In genomic region chr20:33482581-33482980, GRCh38 we compare ENCODE assay signal across 23 cellular contexts. TPM values are rescaled to one million over a fixed set of nuclear protein-coding genes. Genes with fewer than 3 reads are reported as not detected.
DNase-seq lines count a peak whose midpoint lies in the region; ATAC-seq and TF ChIP-seq lines count a peak whose summit lies in the region.
"Had no signal": no experiment of that assay in that cellular context is flagged by ENCODE, and none has a peak within 500 bp of the region (broad histone marks: within the 10 kb centered on the region; RNA-seq: fewer than 3 reads in every experiment).

No MANE protein-coding gene starts in this region.

- DNase-seq in NCI-H146 (lab: John Stamatoyannopoulos, UW), result peak; percentile 56
- no peak for DNase-seq in NCI-H146 treated with DMSO at 0.1 percent for 48 hours (lab: John Stamatoyannopoulos, UW; ENCODE audit: unreplicated experiment)
- DNase-seq in NCI-H2171 treated with DMSO at 0.1 percent for 48 hours (lab: John Stamatoyannopoulos, UW), result peak; percentile 58
- DNase-seq in WTC11 (ENCODE audit: low spot score), result no peak
- DNase-seq in posterior vena cava (ENCODE audit: low spot score), result peak; percentile 28
- DNase-seq in CD1c-positive myeloid dendritic cell (ENCODE audit: extremely low spot score), result no peak
- no peak for DNase-seq in activated CD4-positive, CD25-positive, alpha-beta regulatory T cell (lab: John Stamatoyannopoulos, UW)
- DNase-seq: activated CD4-positive, alpha-beta T cell treated with anti-CD3 and anti-CD28 coated beads for 4 hours; activated naive CD4-positive, alpha-beta T cell; activated T-cell treated with anti-CD3 and anti-CD28 coated beads, Interleukin-2, amount 50 U/mL, for 4 hours; brain microvascular endothelial cell; foreskin melanocyte; HCEC 1CT; mesendoderm; NCI-H1694; NCI-H226; stimulated activated CD4-positive, alpha-beta T cell treated with anti-CD3 and anti-CD28 coated beads, Interleukin-4, amount 100 ng/mL, for 1 hour; T-helper 17 cell; uterus had no signal

- H3K4me1 Mint-ChIP-seq in WTC11, result peaks cover 17% of the 10 kb centered on the region
- H3K4me1 Mint-ChIP-seq: stimulated activated memory B cell treated with anti-CD40 and anti-IgM and Interleukin-4, amounts not matched to agents 10 μg/mL and 1 μg/mL and 100 μg/mL, for 72 hours had no signal

- ATAC-seq in WTC11 (no peak), HG02885 (IDR thresholded peaks at IDR 0.05; ENCODE audit: poor library complexity, unreplicated experiment) (no peak)
- ATAC-seq: activated T-cell treated with anti-CD3 and anti-CD28 coated beads, Interleukin-2, amount 50 U/mL, for 4 hours; left lobe of liver; natural killer cell treated with Interleukin-12 subunit alpha and Interleukin-12 subunit beta and Interleukin-15 and Interleukin-18, amount 100 ng/mL, for 72 hours; stimulated activated memory B cell treated with anti-CD40 and anti-IgM and Interleukin-4, amounts not matched to agents 10 μg/mL and 1 μg/mL and 100 μg/mL, for 72 hours; T-helper 17 cell had no signal

- intact Hi-C loops in posterior vena cava (cut with DNase I), result no loop called here

- CTCF ChIA-PET in WTC11 (lab: Charles Lee), result no interaction called here

- H3K27ac Mint-ChIP-seq in WTC11, result 0 out of 2 replicates have a peak overlapping the region, but pooled peaks have one; percentile 11
- H3K27ac Mint-ChIP-seq: natural killer cell treated with Interleukin-12 subunit alpha and Interleukin-12 subunit beta and Interleukin-15 and Interleukin-18, amount 100 ng/mL, for 72 hours; stimulated activated memory B cell treated with anti-CD40 and anti-IgM and Interleukin-4, amounts not matched to agents 10 μg/mL and 1 μg/mL and 100 μg/mL, for 72 hours; T-helper 17 cell had no signal

- H3K27me3 Mint-ChIP-seq in WTC11 (ENCODE audit: low read depth), result no peaks in the 10 kb centered on the region
- H3K27me3 Mint-ChIP-seq: natural killer cell treated with Interleukin-12 subunit alpha and Interleukin-12 subunit beta and Interleukin-15 and Interleukin-18, amount 100 ng/mL, for 72 hours; stimulated activated memory B cell treated with anti-CD40 and anti-IgM and Interleukin-4, amounts not matched to agents 10 μg/mL and 1 μg/mL and 100 μg/mL, for 72 hours; T-helper 17 cell had no signal

- POLR2A ChIA-PET in WTC11 (lab: Charles Lee), result no interaction called here

- H3K9me3 Mint-ChIP-seq in WTC11, result no peaks in the 10 kb centered on the region
- H3K9me3 Mint-ChIP-seq: activated T-cell treated with anti-CD3 and anti-CD28 coated beads, Interleukin-2, amount 50 U/mL, for 4 hours; natural killer cell treated with Interleukin-12 subunit alpha and Interleukin-12 subunit beta and Interleukin-15 and Interleukin-18, amount 100 ng/mL, for 72 hours; stimulated activated memory B cell treated with anti-CD40 and anti-IgM and Interleukin-4, amounts not matched to agents 10 μg/mL and 1 μg/mL and 100 μg/mL, for 72 hours had no signal

- no peak overlapping the region for H3K4me3 Mint-ChIP-seq in WTC11
- H3K4me3 Mint-ChIP-seq: activated T-cell treated with anti-CD3 and anti-CD28 coated beads, Interleukin-2, amount 50 U/mL, for 4 hours; natural killer cell treated with Interleukin-12 subunit alpha and Interleukin-12 subunit beta and Interleukin-15 and Interleukin-18, amount 100 ng/mL, for 72 hours; stimulated activated memory B cell treated with anti-CD40 and anti-IgM and Interleukin-4, amounts not matched to agents 10 μg/mL and 1 μg/mL and 100 μg/mL, for 72 hours; T-helper 17 cell had no signal

- TF ChIP-seq CTCF in WTC11 (IDR thresholded peaks at IDR 0.05), result no peak

- H3K36me3 Mint-ChIP-seq in WTC11, result no peaks in the 10 kb centered on the region
- H3K36me3 Mint-ChIP-seq: natural killer cell treated with Interleukin-12 subunit alpha and Interleukin-12 subunit beta and Interleukin-15 and Interleukin-18, amount 100 ng/mL, for 72 hours; stimulated activated memory B cell treated with anti-CD40 and anti-IgM and Interleukin-4, amounts not matched to agents 10 μg/mL and 1 μg/mL and 100 μg/mL, for 72 hours had no signal

TF ChIP-seq in WTC11, 78 proteins besides CTCF, POLR2A, EP300 and RAD21:
- TF ChIP-seq RORB (CRISPR knock-in tag; IDR thresholded peaks at IDR 0.05), result no peak
- TF ChIP-seq ZNF425 (CRISPR knock-in tag; conservative IDR thresholded peaks at IDR 0.05), result no peak
- TF ChIP-seq TEAD4 (CRISPR knock-in tag; IDR thresholded peaks at IDR 0.05), result no peak
- TF ChIP-seq OVOL2 (CRISPR knock-in tag; IDR thresholded peaks at IDR 0.05; ENCODE audit: borderline replicate concordance), result no peak
- TF ChIP-seq ZNF232 (CRISPR knock-in tag; IDR thresholded peaks at IDR 0.05), result no peak
- TF ChIP-seq TEAD1 (CRISPR knock-in tag; IDR thresholded peaks at IDR 0.05), result no peak
- no peak for TF ChIP-seq STAT6 (CRISPR knock-in tag; conservative IDR thresholded peaks at IDR 0.05; ENCODE audit: low read depth)
- TF ChIP-seq SMAD3 (CRISPR knock-in tag; IDR thresholded peaks at IDR 0.05; ENCODE audit: borderline replicate concordance), result no peak
- no peak for TF ChIP-seq CDX4 (CRISPR knock-in tag; IDR thresholded peaks at IDR 0.05; ENCODE audit: borderline replicate concordance)

RNA-seq across cellular contexts. Expression of gene CBFA2T2, which starts 7.3 kb away (rescaled TPM):
- 22.1 to 23.8 TPM (median 23.5 TPM) in 3 replicates for total RNA-seq in WTC11 (2021)
- 10 to 100 TPM; 11.0 to 12.0 TPM for total RNA-seq in posterior vena cava

RNA-seq across cellular contexts. Expression of gene SNTA1, which starts 39.0 kb away (rescaled TPM):
- total RNA-seq in WTC11 (2021), result 5.3 to 6.3 TPM (median 6.2 TPM) in 3 replicates
- 10 to 100 TPM; 40.1 to 44.7 TPM for total RNA-seq in posterior vena cava

Comparison
In these comparisons a context has a peak if more than half of its experiments do, and no peak if none do; other contexts are left out.
1. DNase-seq: peak in NCI-H146 (single experiment), NCI-H2171 treated with DMSO at 0.1 percent for 48 hours (single experiment) and posterior vena cava (single experiment); none in NCI-H146 treated with DMSO at 0.1 percent for 48 hours (single experiment), WTC11 (single experiment), CD1c-positive myeloid dendritic cell (single experiment) and activated CD4-positive, CD25-positive, alpha-beta regulatory T cell (0 of 4).